29 cellular contexts compared by ENCODE assay signal in the genomic region with DNA sequence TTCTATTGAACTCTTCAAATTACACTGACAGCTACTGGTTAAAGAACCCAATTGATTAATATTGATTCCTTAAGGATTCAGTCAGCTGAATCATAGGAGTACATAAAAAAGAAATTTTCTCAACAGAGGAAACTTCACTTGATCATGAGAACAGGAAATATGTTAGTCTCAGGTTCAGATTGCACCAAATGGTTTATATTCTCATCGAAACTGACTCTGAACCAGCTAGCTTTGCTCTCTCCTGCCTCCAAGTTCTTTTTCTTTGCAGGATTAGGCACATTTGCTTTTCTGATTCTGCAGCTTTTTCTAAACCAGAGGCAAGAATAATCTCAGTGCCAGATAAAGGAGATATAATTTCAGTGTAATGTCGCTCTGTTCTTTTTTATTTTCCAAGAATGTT.
"Had no signal": no experiment of that assay in that cellular context is flagged by ENCODE, and none has a peak within 500 bp of the region (broad histone marks: within the 10 kb centered on the region; RNA-seq: fewer than 3 reads in every experiment).

No MANE protein-coding gene starts in this region.

- H3K27ac ChIP-seq: epithelial cell of prostate, esophagus muscularis mucosa, heart right ventricle, left lung, prostate gland, right atrium auricular region, stomach, thyroid gland, vagina had no signal

- H3K4me1 Mint-ChIP-seq: endodermal cell, naive B cell, nephron progenitor cell had no signal

- H3K36me3 Mint-ChIP-seq: stimulated activated effector memory CD8-positive, alpha-beta T cell treated with anti-CD3 and anti-CD28 coated beads, Interleukin-12 subunit alpha, Interleukin-12 subunit beta, amount 100 ng/mL, for 72 hours had no signal

- FAIRE-seq: islet of Langerhans had no signal

- DNase-seq: effector CD8-positive, alpha-beta T cell; endodermal cell; foreskin melanocyte; glutamatergic neuron; heart right ventricle; hippocampal formation; left cardiac atrium; left lung; mesenchymal stem cell; mucosa of descending colon; naive B cell; nephron progenitor cell; nucleus accumbens; stimulated activated CD4-positive, alpha-beta T cell treated with anti-CD3 and anti-CD28 coated beads, Interleukin-2, amount 100 ng/mL, for 24 hours; stimulated activated CD4-positive, alpha-beta T cell treated with anti-CD3 and anti-CD28 coated beads, Interleukin-4, amount 100 ng/mL, for 24 hours; stimulated activated naive CD4-positive, alpha-beta T cell treated with Interleukin-2 at 50 U/mL for 16 hours; stomach; thyroid gland; trophoblast cell had no signal

- H3K4me3 ChIP-seq: esophagus muscularis mucosa, heart right ventricle, left lung, mucosa of descending colon, prostate gland, right atrium auricular region, stomach, thyroid gland, vagina had no signal

- H3K36me3 ChIP-seq: esophagus muscularis mucosa, heart right ventricle, left lung, prostate gland, right atrium auricular region, stomach, thyroid gland, vagina had no signal

- H3K27ac Mint-ChIP-seq: dendritic cell treated with granulocyte-macrophage colony-stimulating factor and Interleukin-4, amounts not matched to agents 40 ng/mL and 50 ng/mL, for 4 days; endodermal cell; mesothelial cell of epicardium; naive B cell; nephron progenitor cell; stimulated activated effector memory CD8-positive, alpha-beta T cell treated with anti-CD3 and anti-CD28 coated beads, Interleukin-12 subunit alpha, Interleukin-12 subunit beta, amount 100 ng/mL, for 72 hours had no signal

- H3K4me3 Mint-ChIP-seq: dendritic cell treated with granulocyte-macrophage colony-stimulating factor and Interleukin-4, amounts not matched to agents 40 ng/mL and 50 ng/mL, for 4 days; endodermal cell; mesothelial cell of epicardium; naive B cell; nephron progenitor cell; stimulated activated effector memory CD8-positive, alpha-beta T cell treated with anti-CD3 and anti-CD28 coated beads, Interleukin-12 subunit alpha, Interleukin-12 subunit beta, amount 100 ng/mL, for 72 hours had no signal

- H3K27me3 ChIP-seq: esophagus muscularis mucosa, heart right ventricle, left lung, right atrium auricular region, stomach, thyroid gland, vagina had no signal

- H3K9me3 Mint-ChIP-seq: dendritic cell treated with granulocyte-macrophage colony-stimulating factor and Interleukin-4, amounts not matched to agents 40 ng/mL and 50 ng/mL, for 4 days; endodermal cell; mesothelial cell of epicardium; naive B cell; nephron progenitor cell; stimulated activated effector memory CD8-positive, alpha-beta T cell treated with anti-CD3 and anti-CD28 coated beads, Interleukin-12 subunit alpha, Interleukin-12 subunit beta, amount 100 ng/mL, for 72 hours had no signal

- H3K9me3 ChIP-seq: esophagus muscularis mucosa, heart right ventricle, left lung, mucosa of descending colon, prostate gland, right atrium auricular region, stomach, thyroid gland, vagina had no signal

- H3K4me1 ChIP-seq: esophagus muscularis mucosa, heart right ventricle, left lung, prostate gland, right atrium auricular region, stomach, thyroid gland, vagina had no signal

- H3K27me3 Mint-ChIP-seq: dendritic cell treated with granulocyte-macrophage colony-stimulating factor and Interleukin-4, amounts not matched to agents 40 ng/mL and 50 ng/mL, for 4 days had no signal

- ATAC-seq: heart right ventricle; left cardiac atrium; left lung; mucosa of descending colon; sciatic nerve; stimulated activated effector memory CD8-positive, alpha-beta T cell treated with anti-CD3 and anti-CD28 coated beads, Interleukin-12 subunit alpha, Interleukin-12 subunit beta, amount 100 ng/mL, for 72 hours had no signal
